Comparison of ENCODE assay signal across 1 cellular context in genomic region chr3:186742618-186743335, GRCh38.
TF ChIP-seq lines count a peak whose summit lies in the region.

No MANE protein-coding gene starts in this region.

TF ChIP-seq in HepG2, 621 proteins besides CTCF, POLR2A, EP300 and RAD21 (continued from another document):
- TF ChIP-seq RARG (CRISPR knock-in tag; IDR thresholded peaks at IDR 0.05; ENCODE audit: low read depth): no peak
- TF ChIP-seq ZKSCAN8 (CRISPR knock-in tag; IDR thresholded peaks at IDR 0.05; ENCODE audit: borderline replicate concordance): peak; percentile 44; the same call in 1 of the 2 replicates
